ENCODE assay signal across 8 cellular contexts in genomic region chr17:42180411-42180921, GRCh38. TPM values are rescaled to one million over a fixed set of nuclear protein-coding genes. Genes with fewer than 3 reads are reported as not detected.
DNase-seq lines count a peak whose midpoint lies in the region; ATAC-seq and TF ChIP-seq lines count a peak whose summit lies in the region.

No MANE protein-coding gene starts in this region.

- peak overlapping the region; percentile 67 for H3K4me3 ChIP-seq in CD8-positive, alpha-beta T cell (ENCODE audit: low read depth, low read length)
- H3K4me3 ChIP-seq in HUES64 (ENCODE audit: low read length) (peak overlapping the region; percentile 58), colonic mucosa (peak overlapping the region; percentile 30), neuron (ENCODE audit: low read length) (peak overlapping the region; percentile 27)

- WGBS in HUES64: 1% methylated on average over 33 of the region's 33 CpGs

- no peaks in the 10 kb centered on the region for H3K9me3 ChIP-seq in CD8-positive, alpha-beta T cell (ENCODE audit: low read length)
- no peaks in the 10 kb centered on the region for H3K9me3 ChIP-seq in HUES64 (ENCODE audit: insufficient read depth, low read depth, low read length)
- no peaks in the 10 kb centered on the region for H3K9me3 ChIP-seq in colonic mucosa
- no peaks in the 10 kb centered on the region for H3K9me3 ChIP-seq in neuron (ENCODE audit: low read length)

- no peak for ATAC-seq in CD8-positive, alpha-beta T cell
- ATAC-seq in HG03045 (IDR thresholded peaks at IDR 0.05; ENCODE audit: unreplicated experiment) (no peak), HG02970 (IDR thresholded peaks at IDR 0.05; ENCODE audit: low FRiP score, unreplicated experiment) (no peak), GM19467 (IDR thresholded peaks at IDR 0.05; ENCODE audit: unreplicated experiment) (no peak)

- CTCF ChIA-PET in CD8-positive, alpha-beta T cell (lab: Charles Lee): interaction anchor here (1.1 to 1.5 kb wide), 2 partner anchors 50 to 217 kb away, joined by 3 to 5 read pairs; no protein-coding TSS in a partner anchor

- H3K36me3 Mint-ChIP-seq in CD8-positive, alpha-beta T cell: no peaks in the 10 kb centered on the region

- H3K27me3 ChIP-seq in CD8-positive, alpha-beta T cell (ENCODE audit: insufficient read depth, low read length): peaks cover 9% of the 10 kb centered on the region
- H3K27me3 ChIP-seq in HUES64 (ENCODE audit: insufficient read depth, low read length) (peaks cover 55% of the 10 kb centered on the region), colonic mucosa (peaks cover 16% of the 10 kb centered on the region), neuron (ENCODE audit: insufficient read depth, low read length) (peaks cover 27% of the 10 kb centered on the region)

- POLR2A ChIA-PET in CD8-positive, alpha-beta T cell (lab: Charles Lee): interaction anchor here (0.9 to 2.6 kb wide), 2 partner anchors 13 to 33 kb away, joined by 4 to 10 read pairs; partner anchors contain the start of gene GHDC

- DNase-seq in CD8-positive, alpha-beta T cell: no peak
- no peak for DNase-seq in colonic mucosa
- DNase-seq in RKO (ENCODE audit: low spot score): no peak

- peak overlapping the region; percentile 15 for H2AFZ ChIP-seq in neuron (ENCODE audit: low read depth, low read length)

- no peak overlapping the region for H3K27ac Mint-ChIP-seq in CD8-positive, alpha-beta T cell

- intact Hi-C loops in CD8-positive, alpha-beta T cell (cut with DNase I, micrococcal nuclease): loop anchor here (2.0 to 5.0 kb wide), 4 partner anchors 24 to 227 kb away; partner anchors contain the start of genes KAT2A (in 2 of the 2) and HSPB9 (in 1 of the 2)
- intact Hi-C loops in colonic mucosa (cut with DNase I): no loop called here

- no peak overlapping the region for H3K9ac ChIP-seq in HUES64 (ENCODE audit: low read depth, low read length)
- H3K9ac ChIP-seq in colonic mucosa (ENCODE audit: low read depth in 2 of 2, low read length in 2 of 2): no peak overlapping the region

- no peaks in the 10 kb centered on the region for H3K9me3 Mint-ChIP-seq in CD8-positive, alpha-beta T cell

- peak overlapping the region; percentile 64 for H3K4me3 Mint-ChIP-seq in CD8-positive, alpha-beta T cell

- H3K4me1 ChIP-seq in CD8-positive, alpha-beta T cell (ENCODE audit: insufficient read depth, low read length): peaks cover 35% of the 10 kb centered on the region
- no peaks in the 10 kb centered on the region for H3K4me1 ChIP-seq in HUES64 (ENCODE audit: insufficient read depth, low read length)
- peaks cover 27% of the 10 kb centered on the region for H3K4me1 ChIP-seq in colonic mucosa
- H3K4me1 ChIP-seq in neuron (ENCODE audit: insufficient read depth, low read length): peaks cover 31% of the 10 kb centered on the region

- H3K4me1 Mint-ChIP-seq in CD8-positive, alpha-beta T cell (ENCODE audit: low read depth): peaks cover 41% of the 10 kb centered on the region

- no peak for TF ChIP-seq CTCF in CD8-positive, alpha-beta T cell (IDR thresholded peaks at IDR 0.05)
- TF ChIP-seq CTCF in colonic mucosa (IDR thresholded peaks at IDR 0.05): no peak

- no peak overlapping the region for H3K27ac ChIP-seq in CD8-positive, alpha-beta T cell (ENCODE audit: low read depth, low read length)
- H3K27ac ChIP-seq in HUES64 (ENCODE audit: low read depth, low read length): no peak overlapping the region
- H3K27ac ChIP-seq in colonic mucosa: no peak overlapping the region

- peaks cover 23% of the 10 kb centered on the region for H3K27me3 Mint-ChIP-seq in CD8-positive, alpha-beta T cell (ENCODE audit: low read depth)

- no peaks in the 10 kb centered on the region for H3K36me3 ChIP-seq in CD8-positive, alpha-beta T cell (ENCODE audit: insufficient read depth, low read length)
- no peaks in the 10 kb centered on the region for H3K36me3 ChIP-seq in HUES64 (ENCODE audit: insufficient read depth, low read length)
- no peaks in the 10 kb centered on the region for H3K36me3 ChIP-seq in colonic mucosa
- H3K36me3 ChIP-seq in neuron (ENCODE audit: insufficient read depth, low read length): no peaks in the 10 kb centered on the region

RNA-seq across cellular contexts. Expression of gene KCNH4, which starts 0.5 kb away (rescaled TPM):
- under 1 TPM; 0.35 to 0.42 TPM for total RNA-seq in CD8-positive, alpha-beta T cell
- polyA plus RNA-seq in HUES64 (2013, experiment 1 of 2): 0.05 TPM
- polyA plus RNA-seq in HUES64 (2013, experiment 2 of 2): not detected
- under 1 TPM in 1 of 2 donors, not detected in 1; 0.07 TPM for total RNA-seq in colonic mucosa

RNA-seq across cellular contexts. Expression of gene HCRT, which starts 4.8 kb away (rescaled TPM):
- total RNA-seq in CD8-positive, alpha-beta T cell: not detected
- not detected for polyA plus RNA-seq in HUES64 (2013, experiment 1 of 2)
- polyA plus RNA-seq in HUES64 (2013, experiment 2 of 2): not detected
- not detected for total RNA-seq in colonic mucosa

RNA-seq across cellular contexts. Expression of gene GHDC, which starts 13.8 kb away (rescaled TPM):
- total RNA-seq in CD8-positive, alpha-beta T cell: 1 to 10 TPM; 6.6 to 6.7 TPM
- polyA plus RNA-seq in HUES64 (2013, experiment 1 of 2): 7.0 TPM
- 6.4 TPM for polyA plus RNA-seq in HUES64 (2013, experiment 2 of 2)
- total RNA-seq in colonic mucosa: 10 to 100 TPM; 20.6 to 23.0 TPM

RNA-seq across cellular contexts. Expression of gene RAB5C, which starts 25.7 kb away (rescaled TPM):
- 10 to 100 TPM; 79.3 to 86.7 TPM for total RNA-seq in CD8-positive, alpha-beta T cell
- polyA plus RNA-seq in HUES64 (2013, experiment 1 of 2): 70.8 TPM
- polyA plus RNA-seq in HUES64 (2013, experiment 2 of 2): 74.8 TPM
- 100 to 1,000 TPM; 148 to 171 TPM for total RNA-seq in colonic mucosa

RNA-seq across cellular contexts. Expression of gene HSPB9, which starts 57.9 kb away (rescaled TPM):
- not detected for total RNA-seq in CD8-positive, alpha-beta T cell
- 0.20 TPM for polyA plus RNA-seq in HUES64 (2013, experiment 1 of 2)
- 0.25 TPM for polyA plus RNA-seq in HUES64 (2013, experiment 2 of 2)
- not detected for total RNA-seq in colonic mucosa
